ENCODE assay signal across 29 cellular contexts in genomic region chrX:117996408-117996807, GRCh38.
"Had no signal": no experiment of that assay in that cellular context is flagged by ENCODE, and none has a peak within 500 bp of the region (broad histone marks: within the 10 kb centered on the region; RNA-seq: fewer than 3 reads in every experiment).

No MANE protein-coding gene starts in this region.

- H3K36me3 Mint-ChIP-seq: activated naive CD4-positive, alpha-beta T cell treated with anti-CD3 and anti-CD28 coated beads, Interleukin-2, amount 50 U/mL, for 72 hours had no signal

- H3K4me1 Mint-ChIP-seq: activated B cell treated with CpG ODN at 0.5 μM for 24 hours; activated CD4-positive, alpha-beta memory T cell treated with anti-CD3 and anti-CD28 coated beads, Interleukin-2, amount 10 ng/mL, durations not matched to agents 7 days and 5 days had no signal

- H3K36me3 ChIP-seq: adrenal gland, Peyer's patch had no signal

- H3K4me3 Mint-ChIP-seq: activated B cell treated with CpG ODN at 0.5 μM for 24 hours; activated CD4-positive, alpha-beta memory T cell treated with anti-CD3 and anti-CD28 coated beads, Interleukin-2, amount 10 ng/mL, durations not matched to agents 7 days and 5 days; activated naive CD4-positive, alpha-beta T cell treated with anti-CD3 and anti-CD28 coated beads for 36 hours; activated T-cell treated with anti-CD3 and anti-CD28 coated beads, Interleukin-2, amount 50 U/mL, for 24 hours; activated T-helper 1 cell treated with anti-CD3 and anti-CD28 coated beads, Interleukin-12 subunit alpha, Interleukin-12 subunit beta, Interleukin-2, Interleukin-4 antibody, amounts not matched to agents 30 ng/mL and 10 ng/mL and 1 ng/mL, durations not matched to agents 14 hours and 24 hours and 36 hours had no signal

- H3K27ac ChIP-seq: adrenal gland, body of pancreas, Peyer's patch, VCaP had no signal

- DNase-seq: activated B cell treated with CpG ODN at 0.5 μM for 24 hours; activated CD4-positive, alpha-beta memory T cell treated with anti-CD3 and anti-CD28 coated beads, Interleukin-2, amount 10 ng/mL, durations not matched to agents 7 days and 5 days; activated CD4-positive, alpha-beta T cell treated with anti-CD3 and anti-CD28 coated beads for 4 hours; activated CD4-positive, CD25-positive, alpha-beta regulatory T cell treated with anti-CD3 and anti-CD28 coated beads, Interleukin-2, amount 50 U/mL, for 72 hours; activated gamma-delta T cell treated with Interleukin-2 at 50 U/mL for 16 hours; activated naive CD4-positive, alpha-beta T cell treated with anti-CD3 and anti-CD28 coated beads for 36 hours; activated T-cell treated with anti-CD3 and anti-CD28 coated beads, Interleukin-2, amount 50 U/mL, for 24 hours; adrenal gland; body of pancreas; central memory CD4-positive, alpha-beta T cell; KG1; MM.1S; NCI-H187; NCI-H2029 treated with DMSO at 0.1 percent for 48 hours; NCI-H2107; NCI-H2171; NCI-H510A; NCI-H748 treated with DMSO at 0.1 percent for 48 hours; NK-92 treated with Interleukin-12 subunit alpha and Interleukin-12 subunit beta, amount 100 ng/mL, for 24 hours; Peyer's patch; Right ventricle myocardium superior; RPMI8226; SW 1271; T-helper 1 cell; T-helper 2 cell; T-helper 9 cell had no signal

- H3K27me3 Mint-ChIP-seq: activated B cell treated with CpG ODN at 0.5 μM for 24 hours; activated CD4-positive, alpha-beta memory T cell treated with anti-CD3 and anti-CD28 coated beads, Interleukin-2, amount 10 ng/mL, durations not matched to agents 7 days and 5 days; activated T-cell treated with anti-CD3 and anti-CD28 coated beads, Interleukin-2, amount 50 U/mL, for 24 hours had no signal

- H3K4me3 ChIP-seq: adrenal gland, body of pancreas, Peyer's patch had no signal

- H3K9me3 Mint-ChIP-seq: activated B cell treated with CpG ODN at 0.5 μM for 24 hours; activated CD4-positive, alpha-beta memory T cell treated with anti-CD3 and anti-CD28 coated beads, Interleukin-2, amount 10 ng/mL, durations not matched to agents 7 days and 5 days; activated naive CD4-positive, alpha-beta T cell treated with anti-CD3 and anti-CD28 coated beads for 36 hours; activated naive CD4-positive, alpha-beta T cell treated with anti-CD3 and anti-CD28 coated beads, Interleukin-2, amount 50 U/mL, for 72 hours; activated T-cell treated with anti-CD3 and anti-CD28 coated beads, Interleukin-2, amount 50 U/mL, for 24 hours; activated T-helper 1 cell treated with anti-CD3 and anti-CD28 coated beads, Interleukin-12 subunit alpha, Interleukin-12 subunit beta, Interleukin-2, Interleukin-4 antibody, amounts not matched to agents 30 ng/mL and 10 ng/mL and 1 ng/mL, durations not matched to agents 14 hours and 24 hours and 36 hours had no signal

- H3K9me3 ChIP-seq: adrenal gland, body of pancreas, Peyer's patch had no signal

- ATAC-seq: activated naive CD4-positive, alpha-beta T cell treated with anti-CD3 and anti-CD28 coated beads, Interleukin-2, amount 50 U/mL, for 72 hours; body of pancreas had no signal

- H3K4me1 ChIP-seq: adrenal gland, Peyer's patch had no signal

- H3K27ac Mint-ChIP-seq: activated B cell treated with CpG ODN at 0.5 μM for 24 hours; activated CD4-positive, alpha-beta memory T cell treated with anti-CD3 and anti-CD28 coated beads, Interleukin-2, amount 10 ng/mL, durations not matched to agents 7 days and 5 days; activated naive CD4-positive, alpha-beta T cell treated with anti-CD3 and anti-CD28 coated beads for 36 hours; activated naive CD4-positive, alpha-beta T cell treated with anti-CD3 and anti-CD28 coated beads, Interleukin-2, amount 50 U/mL, for 72 hours; activated T-cell treated with anti-CD3 and anti-CD28 coated beads, Interleukin-2, amount 50 U/mL, for 24 hours; activated T-helper 1 cell treated with anti-CD3 and anti-CD28 coated beads, Interleukin-12 subunit alpha, Interleukin-12 subunit beta, Interleukin-2, Interleukin-4 antibody, amounts not matched to agents 30 ng/mL and 10 ng/mL and 1 ng/mL, durations not matched to agents 14 hours and 24 hours and 36 hours had no signal

- H3K27me3 ChIP-seq: adrenal gland, body of pancreas, Peyer's patch had no signal
